Comparison of ENCODE assay signal across 8 cellular contexts in the genomic region with DNA sequence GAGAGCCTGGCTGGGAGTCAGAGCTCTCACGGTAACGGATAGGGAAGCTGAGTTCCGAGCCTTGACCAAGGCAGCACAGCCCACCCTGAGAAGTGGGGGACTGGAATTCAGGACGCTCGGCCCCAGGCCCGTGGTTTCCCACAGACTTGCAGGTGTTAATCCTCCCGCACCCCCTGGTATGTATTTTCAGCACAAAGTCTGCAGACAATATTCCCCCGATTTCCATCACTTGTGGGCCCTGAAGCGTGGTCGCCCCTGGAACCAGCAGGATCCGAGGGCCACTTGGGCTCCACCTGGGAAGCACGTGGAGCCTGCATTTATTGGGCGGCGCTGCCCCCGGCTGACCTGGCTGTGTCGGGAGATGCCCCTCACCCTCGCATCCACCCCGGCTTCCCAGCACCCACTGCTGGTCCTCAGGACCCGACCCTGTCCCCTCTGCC.
DNase-seq lines count a peak whose midpoint lies in the region; ATAC-seq and TF ChIP-seq lines count a peak whose summit lies in the region.

No MANE protein-coding gene starts in this region.

- peak overlapping the region; percentile 73 for H3K27ac Mint-ChIP-seq in activated naive CD4-positive, alpha-beta T cell treated with anti-CD3 and anti-CD28 coated beads, Interleukin-2, amount 10 ng/mL, durations not matched to agents 7 days and 5 days
- H3K27ac Mint-ChIP-seq in activated naive CD4-positive, alpha-beta T cell treated with anti-CD3 and anti-CD28 coated beads, Interleukin-2, amount 50 U/mL, for 72 hours: peak overlapping the region in 1 of 2 donors; percentile 89
- H3K27ac Mint-ChIP-seq in activated naive CD8-positive, alpha-beta T cell treated with anti-CD3 and anti-CD28 coated beads, Interleukin-2, amount 10 ng/mL, durations not matched to agents 7 days and 5 days: peak overlapping the region; percentile 61

- peaks cover 32% of the 10 kb centered on the region for H3K4me1 Mint-ChIP-seq in activated naive CD4-positive, alpha-beta T cell treated with anti-CD3 and anti-CD28 coated beads, Interleukin-2, amount 10 ng/mL, durations not matched to agents 7 days and 5 days
- peaks cover 17% of the 10 kb centered on the region for H3K4me1 Mint-ChIP-seq in activated naive CD8-positive, alpha-beta T cell treated with anti-CD3 and anti-CD28 coated beads, Interleukin-2, amount 10 ng/mL, durations not matched to agents 7 days and 5 days

- no peak for DNase-seq in activated naive CD4-positive, alpha-beta T cell treated with anti-CD3 and anti-CD28 coated beads, Interleukin-2, amount 10 ng/mL, durations not matched to agents 7 days and 5 days
- no peak for DNase-seq in activated naive CD4-positive, alpha-beta T cell treated with anti-CD3 and anti-CD28 coated beads, Interleukin-2, amount 50 U/mL, for 72 hours (ENCODE audit: low spot score in 2 of 2)
- no peak for DNase-seq in activated naive CD8-positive, alpha-beta T cell treated with anti-CD3 and anti-CD28 coated beads, Interleukin-2, amount 10 ng/mL, durations not matched to agents 7 days and 5 days
- DNase-seq in left lobe of liver (ENCODE audit: low spot score) (no peak), tibial nerve (ENCODE audit: low spot score in 2 of 2) (no peak)
- DNase-seq in central memory CD4-positive, alpha-beta T cell: no peak
- no peak for DNase-seq in activated effector memory CD4-positive, alpha-beta T cell treated with anti-CD3 and anti-CD28 coated beads, Interleukin-2, amount 50 U/mL, for 16 hours

- ATAC-seq in activated naive CD4-positive, alpha-beta T cell treated with anti-CD3 and anti-CD28 coated beads, Interleukin-2, amount 50 U/mL, for 72 hours: no peak
- ATAC-seq in activated naive CD8-positive, alpha-beta T cell treated with anti-CD3 and anti-CD28 coated beads, Interleukin-2, amount 10 ng/mL, durations not matched to agents 7 days and 5 days (ENCODE audit: low read depth): no peak
- ATAC-seq in left lobe of liver (peak; percentile 6), HG02798 (IDR thresholded peaks at IDR 0.05; ENCODE audit: poor library complexity, unreplicated experiment) (no peak)

- H3K27me3 ChIP-seq in tibial nerve: no peaks in the 10 kb centered on the region

- no peak for TF ChIP-seq POLR2A in tibial nerve (IDR thresholded peaks at IDR 0.05)

- no peak for TF ChIP-seq EP300 in tibial nerve (IDR thresholded peaks at IDR 0.05)

- H3K36me3 Mint-ChIP-seq in activated naive CD4-positive, alpha-beta T cell treated with anti-CD3 and anti-CD28 coated beads, Interleukin-2, amount 10 ng/mL, durations not matched to agents 7 days and 5 days: no peaks in the 10 kb centered on the region
- H3K36me3 Mint-ChIP-seq in activated naive CD4-positive, alpha-beta T cell treated with anti-CD3 and anti-CD28 coated beads, Interleukin-2, amount 50 U/mL, for 72 hours: peaks cover 0 to 7% of the 10 kb centered on the region in 2 donors
- H3K36me3 Mint-ChIP-seq in activated naive CD8-positive, alpha-beta T cell treated with anti-CD3 and anti-CD28 coated beads, Interleukin-2, amount 10 ng/mL, durations not matched to agents 7 days and 5 days: no peaks in the 10 kb centered on the region

- H3K27me3 Mint-ChIP-seq in activated naive CD4-positive, alpha-beta T cell treated with anti-CD3 and anti-CD28 coated beads, Interleukin-2, amount 10 ng/mL, durations not matched to agents 7 days and 5 days: no peaks in the 10 kb centered on the region
- H3K27me3 Mint-ChIP-seq in activated naive CD8-positive, alpha-beta T cell treated with anti-CD3 and anti-CD28 coated beads, Interleukin-2, amount 10 ng/mL, durations not matched to agents 7 days and 5 days: no peaks in the 10 kb centered on the region

- H3K4me1 ChIP-seq in tibial nerve: peaks cover 0 to 25% (median 3%) of the 10 kb centered on the region in 4 donors

- WGBS in tibial nerve, 2 donors: 13 to 16% methylated on average over 16 to 19 of the region's 19 CpGs

- no peak for TF ChIP-seq CTCF in tibial nerve (IDR thresholded peaks at IDR 0.05)

- H3K4me3 ChIP-seq in tibial nerve: peak overlapping the region; percentile 33 to 68 (median 63)

- POLR2A ChIA-PET in activated naive CD8-positive, alpha-beta T cell treated with anti-CD3 and anti-CD28 coated beads, Interleukin-2, amount 10 ng/mL, durations not matched to agents 7 days and 5 days (lab: Charles Lee): interaction anchor here (1.5 kb wide), 1 partner anchor 246 kb away, joined by 4 read pairs; no protein-coding TSS in a partner anchor

- peak overlapping the region; percentile 76 for H3K4me3 Mint-ChIP-seq in activated naive CD4-positive, alpha-beta T cell treated with anti-CD3 and anti-CD28 coated beads, Interleukin-2, amount 10 ng/mL, durations not matched to agents 7 days and 5 days
- peak overlapping the region; percentile 84 for H3K4me3 Mint-ChIP-seq in activated naive CD8-positive, alpha-beta T cell treated with anti-CD3 and anti-CD28 coated beads, Interleukin-2, amount 10 ng/mL, durations not matched to agents 7 days and 5 days

- H3K9me3 ChIP-seq in tibial nerve: peaks cover 0 to 3% (median 0%) of the 10 kb centered on the region in 4 donors

- CTCF ChIA-PET in activated naive CD4-positive, alpha-beta T cell treated with anti-CD3 and anti-CD28 coated beads, Interleukin-2, amount 10 ng/mL, durations not matched to agents 7 days and 5 days (lab: Charles Lee): interaction anchor here (0.9 to 6.8 kb wide), 12 partner anchors 9 to 297 kb away, joined by 3 to 72 read pairs (median 6); a partner anchor contains a TSS

- H3K36me3 ChIP-seq in tibial nerve: no peaks in the 10 kb centered on the region

- no peaks in the 10 kb centered on the region for H3K9me3 Mint-ChIP-seq in activated naive CD4-positive, alpha-beta T cell treated with anti-CD3 and anti-CD28 coated beads, Interleukin-2, amount 10 ng/mL, durations not matched to agents 7 days and 5 days
- H3K9me3 Mint-ChIP-seq in activated naive CD4-positive, alpha-beta T cell treated with anti-CD3 and anti-CD28 coated beads, Interleukin-2, amount 50 U/mL, for 72 hours: no peaks in the 10 kb centered on the region
- no peaks in the 10 kb centered on the region for H3K9me3 Mint-ChIP-seq in activated naive CD8-positive, alpha-beta T cell treated with anti-CD3 and anti-CD28 coated beads, Interleukin-2, amount 10 ng/mL, durations not matched to agents 7 days and 5 days

- H3K27ac ChIP-seq in tibial nerve: peak overlapping the region; percentile 93 to 98 (median 97)
